In the genomic region with DNA sequence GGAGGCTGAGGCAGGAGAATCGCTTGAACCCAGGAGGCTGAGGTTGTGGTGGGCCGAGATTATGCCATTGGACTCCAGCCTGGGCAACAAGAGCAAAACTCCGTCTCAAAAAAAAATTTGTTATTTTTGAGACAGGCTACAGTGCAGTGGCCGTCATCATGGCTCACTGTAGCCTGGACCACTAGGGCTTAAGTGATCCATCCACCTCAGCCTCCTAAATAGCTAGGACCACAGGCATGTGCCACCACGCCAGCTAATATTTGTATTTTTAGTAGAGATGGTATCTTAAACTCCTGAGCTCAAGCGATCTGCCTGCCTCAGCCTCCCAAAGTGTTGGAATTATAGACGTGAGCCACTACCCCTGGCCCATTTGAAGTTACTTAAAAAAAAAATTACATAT, we compare ENCODE assay signal across 15 cellular contexts. TPM values are rescaled to one million over a fixed set of nuclear protein-coding genes. Genes with fewer than 3 reads are reported as not detected.
DNase-seq lines count a peak whose midpoint lies in the region; ATAC-seq and TF ChIP-seq lines count a peak whose summit lies in the region.
"Had no signal": no experiment of that assay in that cellular context is flagged by ENCODE, and none has a peak within 500 bp of the region (broad histone marks: within the 10 kb centered on the region; RNA-seq: fewer than 3 reads in every experiment).

No MANE protein-coding gene starts in this region.

- H3F3A ChIP-seq in PC-9 (ENCODE audit: insufficient read depth, low read depth) = peaks cover 63% of the 10 kb centered on the region; the same call in 1 of the 2 replicates

- intact Hi-C loops in activated CD4-positive, alpha-beta T cell treated with anti-CD3 and anti-CD28 coated beads for 36 hours (cut with DNase I, micrococcal nuclease) = loop anchor here (1.0 to 5.0 kb wide), 7 partner anchors 10 to 826 kb away; partner anchors contain the start of genes PRR13 (in 2 of the 2), AAAS (in 1 of the 2), ATF7 (in 1 of the 2) and ATP5MC2 (in 1 of the 2)
- intact Hi-C loops in PC-9 (cut with micrococcal nuclease; ENCODE audit: unreplicated experiment) = loop anchor here (5.0 kb wide), 1 partner anchor 51 kb away; the partner anchor contains the start of gene TARBP2

- H4K8ac ChIP-seq in mesenchymal stem cell (ENCODE audit: low read length) = no peak overlapping the region

- H3K79me2 ChIP-seq in DND-41 (ENCODE audit: insufficient read depth, low read length) (peaks cover 43% of the 10 kb centered on the region), PC-9 (ENCODE audit: low read depth) (peaks cover 38% of the 10 kb centered on the region)

- WGBS in mesenchymal stem cell = 97% methylated on average over 3 of the region's 7 CpGs

- H3K18ac ChIP-seq in mesenchymal stem cell (ENCODE audit: low read depth in 1 of 2, low read length in 2 of 2) = no peak overlapping the region

- H2BK120ac ChIP-seq in mesenchymal stem cell (ENCODE audit: low read depth, low read length) = no peak overlapping the region

- no peak overlapping the region for H2AK5ac ChIP-seq in mesenchymal stem cell (ENCODE audit: low read length, severe bottlenecking)

- H3K4me3 ChIP-seq in DND-41 (ENCODE audit: low read depth in 1 of 2, low read length in 2 of 2) (peak overlapping the region in 1 of 2 experiments; percentile 41; a peak in 2 of 4 replicates), mesenchymal stem cell (ENCODE audit: insufficient read depth in 1 of 2, low read depth in 1 of 2, low read length in 2 of 2) (no peak overlapping the region), PC-9 (no peak overlapping the region)
- H3K4me3 ChIP-seq: K562 had no signal

- TF ChIP-seq CTCF in DND-41 (IDR thresholded peaks at IDR 0.05; ENCODE audit: borderline replicate concordance, extremely low read depth, low read length, poor library complexity, severe bottlenecking) = no peak
- TF ChIP-seq CTCF in neural crest cell (conservative IDR thresholded peaks at IDR 0.05) = no peak
- TF ChIP-seq CTCF in PC-9 (conservative IDR thresholded peaks at IDR 0.05) = no peak

- no peak overlapping the region for H3K4me3 Mint-ChIP-seq in activated CD4-positive, alpha-beta T cell treated with anti-CD3 and anti-CD28 coated beads for 36 hours
- peak overlapping the region; percentile 3 for H3K4me3 Mint-ChIP-seq in neural crest cell

- H2BK5ac ChIP-seq in mesenchymal stem cell (ENCODE audit: low read depth, low read length, poor library complexity, severe bottlenecking) = no peak overlapping the region

- H2BK15ac ChIP-seq in mesenchymal stem cell (ENCODE audit: low read depth, poor library complexity, severe bottlenecking) = no peak overlapping the region

- no peaks in the 10 kb centered on the region for H3K9me3 ChIP-seq in DND-41 (ENCODE audit: insufficient read depth, low read length, severe bottlenecking)
- no peaks in the 10 kb centered on the region for H3K9me3 ChIP-seq in mesenchymal stem cell (ENCODE audit: control insufficient read depth, low read length)
- no peaks in the 10 kb centered on the region for H3K9me3 ChIP-seq in PC-9 (ENCODE audit: insufficient read depth, low read depth)
- H3K9me3 ChIP-seq: BLaER1 treated with 17β-estradiol and CSF1 and Interleukin-3, amounts not matched to agents 10 nM and 100 nM; SK-N-SH had no signal

- no TSS peak for BruUV-seq in PC-9 (replicated peaks; lab: Mats Ljungman, UMichigan)

- CTCF ChIA-PET in activated CD4-positive, alpha-beta T cell treated with anti-CD3 and anti-CD28 coated beads for 36 hours (lab: Charles Lee) = interaction anchor here (0.6 to 1.6 kb wide), 7 partner anchors 10 to 130 kb away, joined by 3 to 8 read pairs (median 3); partner anchors contain the start of genes AAAS and PRR13
- CTCF ChIA-PET in PC-9 (lab: Charles Lee) = interaction anchor here (0.6 to 1.0 kb wide), 5 partner anchors 9 to 1428 kb away, joined by 3 to 4 read pairs (median 3); partner anchors contain the start of genes PRR13 and TARBP2

- H3K23ac ChIP-seq in mesenchymal stem cell (ENCODE audit: low read length in 2 of 2) = no peak overlapping the region

- no peak for DNase-seq in activated CD4-positive, alpha-beta T cell treated with anti-CD3 and anti-CD28 coated beads for 36 hours
- DNase-seq in activated CD4-positive, alpha-beta T cell treated with anti-CD3 and anti-CD28 coated beads, Interleukin-2, amount 50 U/mL, for 4 hours = no peak
- DNase-seq in DND-41 = no peak
- DNase-seq in RPMI8226 = peak; percentile 1
- DNase-seq in neural crest cell (ENCODE audit: low read depth, low spot score) = no peak
- no peak for DNase-seq in dermis blood vessel endothelial cell
- no peak for DNase-seq in mesenchymal stem cell
- no peak for DNase-seq in PC-9
- DNase-seq: Calu3; CD8-positive, alpha-beta T cell; EL; HFFc6; SK-N-SH had no signal

- peak overlapping the region; percentile 37 for H3K9ac ChIP-seq in DND-41 (ENCODE audit: low read depth, low read length)
- no peak overlapping the region for H3K9ac ChIP-seq in mesenchymal stem cell (ENCODE audit: low read length)

- H3K27me3 ChIP-seq in DND-41 (ENCODE audit: insufficient read depth, low read length, poor library complexity) = no peaks in the 10 kb centered on the region
- no peaks in the 10 kb centered on the region for H3K27me3 ChIP-seq in mesenchymal stem cell (ENCODE audit: control insufficient read depth in 1 of 2, insufficient read depth in 1 of 2, low read length in 2 of 2)
- no peaks in the 10 kb centered on the region for H3K27me3 ChIP-seq in PC-9 (ENCODE audit: insufficient read depth, low read depth)
- H3K27me3 ChIP-seq: BLaER1 treated with 17β-estradiol and CSF1 and Interleukin-3, amounts not matched to agents 10 nM and 100 nM had no signal

- peaks cover 39% of the 10 kb centered on the region for H3K36me3 ChIP-seq in DND-41 (ENCODE audit: insufficient read depth, low read length)
- H3K36me3 ChIP-seq in mesenchymal stem cell (ENCODE audit: control insufficient read depth in 1 of 2, insufficient read depth in 2 of 2, low read depth in 1 of 2, low read length in 2 of 2) = peaks cover 25 to 49% of the 10 kb centered on the region in 2 experiments
- H3K36me3 ChIP-seq in PC-9 (ENCODE audit: low read depth) = peaks cover 25% of the 10 kb centered on the region

- no peak overlapping the region for H3K4ac ChIP-seq in mesenchymal stem cell (ENCODE audit: low read depth in 1 of 2, low read length in 2 of 2)

- H3K4me1 Mint-ChIP-seq in activated CD4-positive, alpha-beta T cell treated with anti-CD3 and anti-CD28 coated beads for 36 hours = peaks cover 26% of the 10 kb centered on the region
- H3K4me1 Mint-ChIP-seq in neural crest cell = peaks cover 24% of the 10 kb centered on the region

- H3K79me1 ChIP-seq in mesenchymal stem cell (replicated peaks; ENCODE audit: low read length, poor library complexity, severe bottlenecking) = peaks cover 4% of the 10 kb centered on the region

- no peak overlapping the region for H3K14ac ChIP-seq in mesenchymal stem cell (ENCODE audit: low read length in 2 of 2)

- peaks cover 33% of the 10 kb centered on the region for H4K20me1 ChIP-seq in DND-41 (ENCODE audit: insufficient read depth, low read length)
- peaks cover 35% of the 10 kb centered on the region for H4K20me1 ChIP-seq in PC-9 (ENCODE audit: insufficient read depth)

- H3K9me2 ChIP-seq in PC-9 (ENCODE audit: insufficient read depth) = no peaks in the 10 kb centered on the region
- H3K9me2 ChIP-seq: SK-N-SH had no signal

- 0 out of 2 replicates have a peak overlapping the region, but pooled peaks have one; percentile 23 for H3K27ac ChIP-seq in DND-41 (ENCODE audit: low read length)
- no peak overlapping the region for H3K27ac ChIP-seq in mesenchymal stem cell (ENCODE audit: low read length, poor library complexity, severe bottlenecking)
- no peak overlapping the region for H3K27ac ChIP-seq in PC-9

- no peak for ATAC-seq in activated CD4-positive, alpha-beta T cell treated with anti-CD3 and anti-CD28 coated beads for 36 hours
- ATAC-seq in DND-41 (ENCODE audit: insufficient read depth, low read depth) = no peak

- no peak overlapping the region for H4K91ac ChIP-seq in mesenchymal stem cell (ENCODE audit: low read length)

- no peak overlapping the region for H2AFZ ChIP-seq in DND-41 (ENCODE audit: low read depth, low read length)
- no peak overlapping the region for H2AFZ ChIP-seq in mesenchymal stem cell (ENCODE audit: low read depth, low read length)
- H2AFZ ChIP-seq in PC-9 = no peak overlapping the region

- H2BK12ac ChIP-seq in mesenchymal stem cell (ENCODE audit: low read length in 2 of 2) = no peak overlapping the region

- peak overlapping the region; percentile 75 for H3K4me2 ChIP-seq in DND-41 (ENCODE audit: insufficient read depth, low read length)
- no peak overlapping the region for H3K4me2 ChIP-seq in mesenchymal stem cell (ENCODE audit: low read length, poor library complexity, severe bottlenecking)
- no peak overlapping the region for H3K4me2 ChIP-seq in PC-9

- peaks cover 49% of the 10 kb centered on the region for H3K36me3 Mint-ChIP-seq in activated CD4-positive, alpha-beta T cell treated with anti-CD3 and anti-CD28 coated beads for 36 hours (ENCODE audit: low read depth)
- peaks cover 17% of the 10 kb centered on the region for H3K36me3 Mint-ChIP-seq in neural crest cell (ENCODE audit: low read depth)

- H3K27me3 Mint-ChIP-seq in activated CD4-positive, alpha-beta T cell treated with anti-CD3 and anti-CD28 coated beads for 36 hours = no peaks in the 10 kb centered on the region
- no peaks in the 10 kb centered on the region for H3K27me3 Mint-ChIP-seq in neural crest cell (ENCODE audit: low read depth)

- POLR2A ChIA-PET in activated CD4-positive, alpha-beta T cell treated with anti-CD3 and anti-CD28 coated beads for 36 hours (lab: Charles Lee) = no interaction called here
- POLR2A ChIA-PET in PC-9 (lab: Charles Lee; ENCODE audit: unreplicated experiment) = no interaction called here

- H3K4me1 ChIP-seq in DND-41 (ENCODE audit: insufficient read depth, low read length) = peaks cover 45% of the 10 kb centered on the region
- peaks cover 5% of the 10 kb centered on the region for H3K4me1 ChIP-seq in mesenchymal stem cell (ENCODE audit: control insufficient read depth, insufficient read depth, low read depth, low read length)
- peaks cover 16% of the 10 kb centered on the region for H3K4me1 ChIP-seq in PC-9 (replicated peaks; ENCODE audit: insufficient read depth)

- H3K27ac Mint-ChIP-seq in activated CD4-positive, alpha-beta T cell treated with anti-CD3 and anti-CD28 coated beads for 36 hours = peak overlapping the region; percentile 19
- no peak overlapping the region for H3K27ac Mint-ChIP-seq in neural crest cell (ENCODE audit: unreplicated experiment)

- H3K9me3 Mint-ChIP-seq in activated CD4-positive, alpha-beta T cell treated with anti-CD3 and anti-CD28 coated beads for 36 hours (ENCODE audit: low read depth) = no peaks in the 10 kb centered on the region
- H3K9me3 Mint-ChIP-seq in neural crest cell = no peaks in the 10 kb centered on the region
- H3K9me3 Mint-ChIP-seq: CD8-positive, alpha-beta T cell; HFFc6 had no signal

RNA-seq across cellular contexts. Expression of gene PCBP2, which starts 1.0 kb away (rescaled TPM):
- 100 to 1,000 TPM; 881 to 999 TPM for total RNA-seq in activated CD4-positive, alpha-beta T cell treated with anti-CD3 and anti-CD28 coated beads for 36 hours
- total RNA-seq in neural crest cell (1,351 and 1,375 TPM in 2 replicates), dermis blood vessel endothelial cell (417 and 525 TPM in 2 replicates), PC-9 (2021) (668 and 833 TPM in 2 replicates)
- polyA plus RNA-seq in mesenchymal stem cell (2013, experiment 1 of 2) = 467 TPM
- 455 TPM for polyA plus RNA-seq in mesenchymal stem cell (2013, experiment 2 of 2)

RNA-seq across cellular contexts. Expression of gene PRR13, which starts 9.4 kb away (rescaled TPM):
- total RNA-seq in activated CD4-positive, alpha-beta T cell treated with anti-CD3 and anti-CD28 coated beads for 36 hours = 100 to 1,000 TPM; 250 to 266 TPM
- total RNA-seq in neural crest cell = 82.8 and 89.1 TPM in 2 replicates
- total RNA-seq in dermis blood vessel endothelial cell = 12.6 and 18.0 TPM in 2 replicates
- polyA plus RNA-seq in mesenchymal stem cell (2013, experiment 1 of 2) = 326 TPM
- 326 TPM for polyA plus RNA-seq in mesenchymal stem cell (2013, experiment 2 of 2)
- 138 and 203 TPM in 2 replicates for total RNA-seq in PC-9 (2021)

RNA-seq across cellular contexts. Expression of gene AMHR2, which starts 27.3 kb away (rescaled TPM):
- not detected for total RNA-seq in activated CD4-positive, alpha-beta T cell treated with anti-CD3 and anti-CD28 coated beads for 36 hours
- total RNA-seq in neural crest cell = not detected in 2 replicates
- total RNA-seq in dermis blood vessel endothelial cell = not detected in 2 replicates
- polyA plus RNA-seq in mesenchymal stem cell (2013, experiment 1 of 2) = 0.01 TPM
- not detected for polyA plus RNA-seq in mesenchymal stem cell (2013, experiment 2 of 2)
- not detected in 2 replicates for total RNA-seq in PC-9 (2021)
- total RNA-seq: Calu3; CD8-positive, alpha-beta T cell; HFFc6 had no signal

RNA-seq across cellular contexts. Expression of gene MAP3K12, which starts 48.3 kb away (rescaled TPM):
- 10 to 100 TPM; 12.6 to 13.8 TPM for total RNA-seq in activated CD4-positive, alpha-beta T cell treated with anti-CD3 and anti-CD28 coated beads for 36 hours
- total RNA-seq in neural crest cell (32.9 and 33.0 TPM in 2 replicates), dermis blood vessel endothelial cell (13.6 and 19.1 TPM in 2 replicates), PC-9 (2021) (14.7 and 18.3 TPM in 2 replicates)
- 59.4 TPM for polyA plus RNA-seq in mesenchymal stem cell (2013, experiment 1 of 2)
- 61.3 TPM for polyA plus RNA-seq in mesenchymal stem cell (2013, experiment 2 of 2)

RNA-seq across cellular contexts. Expression of gene TARBP2, which starts 50.1 kb away (rescaled TPM):
- total RNA-seq in activated CD4-positive, alpha-beta T cell treated with anti-CD3 and anti-CD28 coated beads for 36 hours = 10 to 100 TPM; 28.3 to 30.2 TPM
- 66.6 and 73.1 TPM in 2 replicates for total RNA-seq in neural crest cell
- total RNA-seq in dermis blood vessel endothelial cell = 38.8 and 48.3 TPM in 2 replicates
- polyA plus RNA-seq in mesenchymal stem cell (2013, experiment 1 of 2) = 22.2 TPM
- polyA plus RNA-seq in mesenchymal stem cell (2013, experiment 2 of 2) = 24.9 TPM
- total RNA-seq in PC-9 (2021) = 47.8 and 53.3 TPM in 2 replicates
